Comparison of ENCODE assay signal across 11 cellular contexts in genomic region chr11:45263773-45264172, GRCh38. TPM values are rescaled to one million over a fixed set of nuclear protein-coding genes. Genes with fewer than 3 reads are reported as not detected.
"Had no signal": no experiment of that assay in that cellular context is flagged by ENCODE, and none has a peak within 500 bp of the region (broad histone marks: within the 10 kb centered on the region; RNA-seq: fewer than 3 reads in every experiment).

No MANE protein-coding gene starts in this region.

- H3K4me3 Mint-ChIP-seq: GM23338, H9 had no signal

- DNase-seq: GM23248, GOT3, H7, H9, HCEC 1CT, HFFc6 had no signal

- H3K9me3 ChIP-seq: HAP-1 had no signal

- ATAC-seq: GM23338, HCT116 had no signal

- H3K4me2 ChIP-seq: GM23338 had no signal

- FAIRE-seq: H1, H54 had no signal

- H3K9ac ChIP-seq: GM23248 had no signal

- H3K36me3 ChIP-seq: HAP-1 had no signal

- H3K4me3 ChIP-seq: GM23248, GM23338, HAP-1 had no signal

- H3K27ac Mint-ChIP-seq: GM23338, H9 had no signal

- H3K9me3 Mint-ChIP-seq: GM23338, H9, HFFc6 had no signal

- H2AFZ ChIP-seq: GM23338 had no signal

- H3K4me1 ChIP-seq: HAP-1 had no signal

RNA-seq across cellular contexts. Expression of gene SYT13, which starts 22.4 kb away (rescaled TPM):
- total RNA-seq: GM23248, HFFc6 had no signal
- polyA plus RNA-seq: GM23248 had no signal
